Comparison of ENCODE assay signal across 16 cellular contexts in the genomic region with DNA sequence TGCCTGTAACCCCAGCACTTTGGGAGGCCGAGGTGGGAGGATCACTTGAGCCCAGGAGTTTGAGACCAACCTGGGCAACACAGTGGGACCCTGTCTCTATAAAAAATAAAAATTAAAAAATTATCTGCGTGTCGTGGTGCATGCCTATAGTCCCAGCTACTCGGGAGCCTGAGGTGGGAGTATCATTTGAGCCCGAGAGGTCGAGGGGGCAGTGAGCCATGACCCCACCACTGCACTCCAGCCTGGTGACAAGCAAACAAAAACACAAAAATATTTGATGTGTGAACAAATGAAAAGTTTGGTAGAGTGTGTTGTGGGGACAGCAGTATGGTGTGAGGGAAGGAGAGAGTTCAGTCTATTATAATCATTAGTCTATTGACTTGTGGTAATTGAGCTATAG.
DNase-seq lines count a peak whose midpoint lies in the region; ATAC-seq and TF ChIP-seq lines count a peak whose summit lies in the region.
"Had no signal": no experiment of that assay in that cellular context is flagged by ENCODE, and none has a peak within 500 bp of the region (broad histone marks: within the 10 kb centered on the region; RNA-seq: fewer than 3 reads in every experiment).

No MANE protein-coding gene starts in this region.

- H3K9me3 Mint-ChIP-seq in endodermal cell = no peaks in the 10 kb centered on the region
- H3K9me3 Mint-ChIP-seq: naive thymus-derived CD8-positive, alpha-beta T cell had no signal

- DNase-seq in cardiac septum (ENCODE audit: low spot score) (peak; percentile 57), heart left ventricle (no peak), uterus (no peak), T-helper 9 cell (no peak), endodermal cell (no peak), mesendoderm (no peak)
- DNase-seq: activated naive CD4-positive, alpha-beta T cell treated with Interleukin-2 at 50 U/mL for 16 hours; H7; naive thymus-derived CD8-positive, alpha-beta T cell; NCI-H2081; NCI-H748 treated with DMSO at 0.1 percent for 48 hours; SHP77 had no signal

- H3K79me2 ChIP-seq in mesendoderm (ENCODE audit: control insufficient read depth, insufficient read depth, low read length) = no peaks in the 10 kb centered on the region

- H2BK15ac ChIP-seq in mesendoderm (replicated peaks; ENCODE audit: low read depth) = no peak overlapping the region

- H3K56ac ChIP-seq in mesendoderm (ENCODE audit: low read length) = no peak overlapping the region

- H3K9me3 ChIP-seq in heart left ventricle = no peaks in the 10 kb centered on the region
- H3K9me3 ChIP-seq in duodenal mucosa (ENCODE audit: control insufficient read depth in 1 of 2, low read length in 2 of 2) = no peaks in the 10 kb centered on the region
- H3K9me3 ChIP-seq in muscle layer of duodenum (ENCODE audit: control insufficient read depth in 1 of 2, low read length in 2 of 2) = no peaks in the 10 kb centered on the region
- no peaks in the 10 kb centered on the region for H3K9me3 ChIP-seq in uterus
- H3K9me3 ChIP-seq in endodermal cell (ENCODE audit: control insufficient read depth, low read length) = no peaks in the 10 kb centered on the region
- H3K9me3 ChIP-seq: right lobe of liver had no signal

- no peak overlapping the region for H3K4me3 Mint-ChIP-seq in endodermal cell
- H3K4me3 Mint-ChIP-seq: naive thymus-derived CD8-positive, alpha-beta T cell had no signal

- H2AK5ac ChIP-seq in mesendoderm (ENCODE audit: low read length) = no peak overlapping the region

- no peak overlapping the region for H3K4ac ChIP-seq in mesendoderm (ENCODE audit: low read depth, low read length)

- H2BK120ac ChIP-seq in mesendoderm (ENCODE audit: low read depth, low read length) = no peak overlapping the region

- WGBS in heart left ventricle, 4 donors = 87 to 90% (median 90%) methylated on average over 6 of the region's 6 CpGs
- 88 to 100% methylated on average over 1 to 6 of the region's 6 CpGs for WGBS in endodermal cell (ENCODE audit: insufficient coverage in 1 of 2, insufficient read length in 1 of 2), 2 experiments
- no CpG with 5 or more reads among the region's 6 CpGs for WGBS in mesendoderm (ENCODE audit: extremely low coverage, insufficient coverage, low lambda C conversion rate)

- H3K79me1 ChIP-seq in mesendoderm (ENCODE audit: low read length) = no peaks in the 10 kb centered on the region

- no peak overlapping the region for H3K4me3 ChIP-seq in heart left ventricle
- H3K4me3 ChIP-seq in duodenal mucosa (ENCODE audit: low read depth in 1 of 2, low read length in 2 of 2) = no peak overlapping the region
- no peak overlapping the region for H3K4me3 ChIP-seq in muscle layer of duodenum (ENCODE audit: low read depth in 1 of 2, low read length in 2 of 2)
- H3K4me3 ChIP-seq in uterus = no peak overlapping the region
- H3K4me3 ChIP-seq in endodermal cell (ENCODE audit: low read length) = no peak overlapping the region
- H3K4me3 ChIP-seq in mesendoderm (ENCODE audit: low read length) = no peak overlapping the region
- H3K4me3 ChIP-seq: cardiac muscle cell, right lobe of liver had no signal

- TF ChIP-seq POLR2A in heart left ventricle (IDR thresholded peaks at IDR 0.05) (no peak), uterus (IDR thresholded peaks at IDR 0.05) (no peak)

- no peak overlapping the region for H4K5ac ChIP-seq in mesendoderm (ENCODE audit: low read length)

- H3K27me3 Mint-ChIP-seq in endodermal cell (ENCODE audit: insufficient read depth) = peaks cover 5% of the 10 kb centered on the region
- H3K27me3 Mint-ChIP-seq: naive thymus-derived CD8-positive, alpha-beta T cell had no signal

- intact Hi-C loops in cardiac septum (cut with DNase I) = loop anchor here (5.0 kb wide), 1 partner anchor 606 kb away; no protein-coding TSS in a partner anchor
- intact Hi-C loops in heart left ventricle (cut with DNase I) = loop anchor here in 7 of 10 donors (10.0 kb wide), 6 partner anchors 202 to 898 kb away; no protein-coding TSS in a partner anchor
- intact Hi-C loops in uterus (cut with DNase I; ENCODE audit: low total_unique reads) = loop anchor here (10.0 kb wide), 1 partner anchor 482 kb away; no protein-coding TSS in a partner anchor

- H3K4me1 ChIP-seq in heart left ventricle = peaks cover 0 to 45% (median 23%) of the 10 kb centered on the region in 12 donors
- H3K4me1 ChIP-seq in duodenal mucosa (ENCODE audit: control insufficient read depth in 1 of 2, insufficient read depth in 2 of 2, low read length in 2 of 2) = peaks cover 4 to 12% of the 10 kb centered on the region in 2 donors
- H3K4me1 ChIP-seq in muscle layer of duodenum (ENCODE audit: control insufficient read depth in 1 of 2, insufficient read depth in 2 of 2, low read length in 2 of 2) = peaks cover 14 to 29% of the 10 kb centered on the region in 2 donors
- peaks cover 0 to 6% of the 10 kb centered on the region in 2 donors for H3K4me1 ChIP-seq in uterus
- peaks cover 3% of the 10 kb centered on the region for H3K4me1 ChIP-seq in endodermal cell (ENCODE audit: control insufficient read depth, insufficient read depth, low read length)
- H3K4me1 ChIP-seq in mesendoderm (ENCODE audit: control insufficient read depth, low read depth, low read length) = peaks cover 2% of the 10 kb centered on the region
- H3K4me1 ChIP-seq: right lobe of liver had no signal

- H3K4me2 ChIP-seq in mesendoderm (ENCODE audit: low read length) = no peak overlapping the region

- H3K4me1 Mint-ChIP-seq in endodermal cell = peaks cover 6% of the 10 kb centered on the region

- no peak overlapping the region for H3K23ac ChIP-seq in mesendoderm (ENCODE audit: low read length)

- H3K18ac ChIP-seq in mesendoderm (ENCODE audit: low read length) = no peak overlapping the region

- H3K27ac ChIP-seq in heart left ventricle (peak overlapping the region in 5 of 12 donors; percentile 40 to 88 (median 66)), duodenal mucosa (ENCODE audit: low read depth, low read length) (peak overlapping the region; percentile 17), muscle layer of duodenum (ENCODE audit: low read length) (peak overlapping the region; percentile 68), uterus (peak overlapping the region; percentile 80 to 85), endodermal cell (ENCODE audit: low read depth, low read length) (no peak overlapping the region), mesendoderm (ENCODE audit: low read depth, low read length) (no peak overlapping the region)
- H3K27ac ChIP-seq: cardiac muscle cell, right lobe of liver had no signal

- no peaks in the 10 kb centered on the region for H3K27me3 ChIP-seq in heart left ventricle
- no peaks in the 10 kb centered on the region for H3K27me3 ChIP-seq in duodenal mucosa (ENCODE audit: control insufficient read depth in 1 of 2, insufficient read depth in 2 of 2, low read length in 2 of 2)
- no peaks in the 10 kb centered on the region for H3K27me3 ChIP-seq in muscle layer of duodenum (ENCODE audit: low read depth, low read length)
- H3K27me3 ChIP-seq in uterus = no peaks in the 10 kb centered on the region
- peaks cover 4% of the 10 kb centered on the region for H3K27me3 ChIP-seq in endodermal cell (ENCODE audit: control insufficient read depth, insufficient read depth, low read length, poor library complexity, severe bottlenecking)
- no peaks in the 10 kb centered on the region for H3K27me3 ChIP-seq in mesendoderm (ENCODE audit: insufficient read depth, low read length, poor library complexity)
- H3K27me3 ChIP-seq: cardiac muscle cell, right lobe of liver had no signal

- no peak overlapping the region for H4K8ac ChIP-seq in mesendoderm (ENCODE audit: low read depth, low read length)

- H3K36me3 Mint-ChIP-seq in endodermal cell (ENCODE audit: low read depth) = no peaks in the 10 kb centered on the region

- TF ChIP-seq CTCF in heart left ventricle (IDR thresholded peaks at IDR 0.05) (no peak), uterus (IDR thresholded peaks at IDR 0.05) (no peak), endodermal cell (conservative IDR thresholded peaks at IDR 0.05) (no peak)

- no peak overlapping the region for H2BK5ac ChIP-seq in mesendoderm (ENCODE audit: low read length)

- no peak overlapping the region for H3K27ac Mint-ChIP-seq in endodermal cell
- H3K27ac Mint-ChIP-seq: naive thymus-derived CD8-positive, alpha-beta T cell had no signal

- no peaks in the 10 kb centered on the region for H3K36me3 ChIP-seq in heart left ventricle
- H3K36me3 ChIP-seq in duodenal mucosa (ENCODE audit: control insufficient read depth in 1 of 2, insufficient read depth in 2 of 2, low read length in 2 of 2) = no peaks in the 10 kb centered on the region
- H3K36me3 ChIP-seq in muscle layer of duodenum (ENCODE audit: control insufficient read depth in 1 of 2, insufficient read depth in 2 of 2, low read length in 2 of 2) = peaks cover 0 to 9% of the 10 kb centered on the region in 2 donors
- no peaks in the 10 kb centered on the region for H3K36me3 ChIP-seq in uterus
- H3K36me3 ChIP-seq in endodermal cell (ENCODE audit: control insufficient read depth, insufficient read depth, low read length) = no peaks in the 10 kb centered on the region
- no peaks in the 10 kb centered on the region for H3K36me3 ChIP-seq in mesendoderm (ENCODE audit: control insufficient read depth, insufficient read depth, low read length)
- H3K36me3 ChIP-seq: cardiac muscle cell, right lobe of liver had no signal

- no peak for ATAC-seq in heart left ventricle
- ATAC-seq: naive thymus-derived CD8-positive, alpha-beta T cell had no signal

- H3K9ac ChIP-seq in duodenal mucosa (ENCODE audit: low read depth in 1 of 2, low read length in 2 of 2) = no peak overlapping the region
- no peak overlapping the region for H3K9ac ChIP-seq in endodermal cell (ENCODE audit: extremely low read depth, low read length, poor library complexity, severe bottlenecking)
- H3K9ac ChIP-seq in mesendoderm (ENCODE audit: low read length) = no peak overlapping the region

Comparison
In these comparisons a context has a peak if more than half of its experiments do, and no peak if none do; other contexts are left out.
1. H3K27ac ChIP-seq: peak in duodenal mucosa (single experiment), muscle layer of duodenum (single experiment) and uterus (2 of 2); none in endodermal cell (single experiment) and mesendoderm (single experiment).